Comparison of ENCODE assay signal across 1 cellular context in genomic region chr16:24686678-24687077, GRCh38.
A peak's percentile ranks its signal among the peaks of the same experiment; 100 is the strongest.
TF ChIP-seq lines count a peak whose summit lies in the region.

No MANE protein-coding gene starts in this region.

TF ChIP-seq in K562, 482 proteins besides CTCF, POLR2A, EP300 and RAD21:
- TF ChIP-seq, protein P1, sequence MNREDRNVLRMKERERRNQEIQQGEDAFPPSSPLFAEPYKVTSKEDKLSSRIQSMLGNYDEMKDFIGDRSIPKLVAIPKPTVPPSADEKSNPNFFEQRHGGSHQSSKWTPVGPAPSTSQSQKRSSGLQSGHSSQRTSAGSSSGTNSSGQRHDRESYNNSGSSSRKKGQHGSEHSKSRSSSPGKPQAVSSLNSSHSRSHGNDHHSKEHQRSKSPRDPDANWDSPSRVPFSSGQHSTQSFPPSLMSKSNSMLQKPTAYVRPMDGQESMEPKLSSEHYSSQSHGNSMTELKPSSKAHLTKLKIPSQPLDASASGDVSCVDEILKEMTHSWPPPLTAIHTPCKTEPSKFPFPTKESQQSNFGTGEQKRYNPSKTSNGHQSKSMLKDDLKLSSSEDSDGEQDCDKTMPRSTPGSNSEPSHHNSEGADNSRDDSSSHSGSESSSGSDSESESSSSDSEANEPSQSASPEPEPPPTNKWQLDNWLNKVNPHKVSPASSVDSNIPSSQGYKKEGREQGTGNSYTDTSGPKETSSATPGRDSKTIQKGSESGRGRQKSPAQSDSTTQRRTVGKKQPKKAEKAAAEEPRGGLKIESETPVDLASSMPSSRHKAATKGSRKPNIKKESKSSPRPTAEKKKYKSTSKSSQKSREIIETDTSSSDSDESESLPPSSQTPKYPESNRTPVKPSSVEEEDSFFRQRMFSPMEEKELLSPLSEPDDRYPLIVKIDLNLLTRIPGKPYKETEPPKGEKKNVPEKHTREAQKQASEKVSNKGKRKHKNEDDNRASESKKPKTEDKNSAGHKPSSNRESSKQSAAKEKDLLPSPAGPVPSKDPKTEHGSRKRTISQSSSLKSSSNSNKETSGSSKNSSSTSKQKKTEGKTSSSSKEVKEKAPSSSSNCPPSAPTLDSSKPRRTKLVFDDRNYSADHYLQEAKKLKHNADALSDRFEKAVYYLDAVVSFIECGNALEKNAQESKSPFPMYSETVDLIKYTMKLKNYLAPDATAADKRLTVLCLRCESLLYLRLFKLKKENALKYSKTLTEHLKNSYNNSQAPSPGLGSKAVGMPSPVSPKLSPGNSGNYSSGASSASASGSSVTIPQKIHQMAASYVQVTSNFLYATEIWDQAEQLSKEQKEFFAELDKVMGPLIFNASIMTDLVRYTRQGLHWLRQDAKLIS (CRISPR knock-in tag; IDR thresholded peaks at IDR 0.05), result no peak
- TF ChIP-seq ADNP (tag; IDR thresholded peaks at IDR 0.05), result 0 out of 2 replicates have a peak, but pooled peaks have one; percentile 34
- peak in 1 of 2 experiments; percentile 46; a peak in 1 of 4 replicates for TF ChIP-seq KDM1A (IDR thresholded peaks at IDR 0.05)
- peak; percentile 78 for TF ChIP-seq RBM25 (IDR thresholded peaks at IDR 0.05; ENCODE audit: low read depth, low read length, severe bottlenecking)
- TF ChIP-seq NR3C1 (CRISPR knock-in tag; IDR thresholded peaks at IDR 0.05), result no peak
- peak; percentile 76 for TF ChIP-seq BCOR (IDR thresholded peaks at IDR 0.05)
